In the genomic region with DNA sequence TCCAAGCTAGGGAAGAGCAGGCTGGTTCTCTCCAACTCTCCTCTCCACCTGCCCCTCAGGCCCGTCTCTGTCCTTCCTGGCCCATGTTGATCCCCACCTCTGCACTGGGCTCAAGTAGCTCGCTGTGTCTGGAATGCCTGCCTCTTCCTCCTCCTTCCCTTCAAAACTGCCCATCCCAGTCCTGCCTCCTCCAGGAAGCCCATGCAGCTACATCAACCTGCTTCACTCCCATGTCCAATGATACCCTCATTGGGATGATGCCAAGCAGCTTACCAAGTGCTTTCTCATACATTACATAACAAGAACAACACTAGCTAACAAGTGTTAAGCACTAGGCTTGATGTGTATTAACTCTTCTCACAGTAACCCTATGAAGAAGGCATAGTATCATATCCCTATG, we compare ENCODE assay signal across 16 cellular contexts. TPM values are rescaled to one million over a fixed set of nuclear protein-coding genes. Genes with fewer than 3 reads are reported as not detected.
DNase-seq lines count a peak whose midpoint lies in the region; ATAC-seq and TF ChIP-seq lines count a peak whose summit lies in the region.
"Had no signal": no experiment of that assay in that cellular context is flagged by ENCODE, and none has a peak within 500 bp of the region (broad histone marks: within the 10 kb centered on the region; RNA-seq: fewer than 3 reads in every experiment).

No MANE protein-coding gene starts in this region.

- H3K36me3 Mint-ChIP-seq in glutamatergic neuron (ENCODE audit: unreplicated experiment), result no peaks in the 10 kb centered on the region
- H3K36me3 Mint-ChIP-seq: CD4-positive, alpha-beta memory T cell had no signal

- DNase-seq in H7 (peak; percentile 32), PC-3 (no peak), glutamatergic neuron (no peak), sciatic nerve (ENCODE audit: low spot score) (peak; percentile 7), NK-92 (lab: John Stamatoyannopoulos, UW; ENCODE audit: unreplicated experiment) (no peak)
- DNase-seq: BE2C; CD4-positive, alpha-beta memory T cell; DMS79; IMR-90 had no signal

- H3K27me3 ChIP-seq in H7 (ENCODE audit: control insufficient read depth, insufficient read depth, low read length), result peaks cover 4% of the 10 kb centered on the region
- peaks cover 18% of the 10 kb centered on the region; the same call in 1 of the 2 replicates for H3K27me3 ChIP-seq in PC-3 (ENCODE audit: low read length)

- no peaks in the 10 kb centered on the region for H4K20me1 ChIP-seq in PC-3 (ENCODE audit: low read length)

- H3K9me2 ChIP-seq in PC-3 (replicated peaks; ENCODE audit: low read length), result no peaks in the 10 kb centered on the region

- no peaks in the 10 kb centered on the region for H3K79me2 ChIP-seq in PC-3 (ENCODE audit: low read length)

- peak overlapping the region; percentile 61 for H3K4me3 Mint-ChIP-seq in glutamatergic neuron (ENCODE audit: unreplicated experiment)
- H3K4me3 Mint-ChIP-seq: CD4-positive, alpha-beta memory T cell had no signal

- no peaks in the 10 kb centered on the region for H3K9me3 ChIP-seq in PC-3 (ENCODE audit: low read length)
- H3K9me3 ChIP-seq: A549, BE2C had no signal

- ATAC-seq in PC-3 (0 out of 2 replicates have a peak, but pooled peaks have one; percentile 9), sciatic nerve (no peak), GM21528 (IDR thresholded peaks at IDR 0.05; ENCODE audit: low FRiP score, unreplicated experiment) (no peak), GM21786 (IDR thresholded peaks at IDR 0.05; ENCODE audit: unreplicated experiment) (no peak)
- ATAC-seq: GM12878 had no signal

- H3K9me3 Mint-ChIP-seq in glutamatergic neuron (ENCODE audit: unreplicated experiment), result peaks cover 6% of the 10 kb centered on the region
- H3K9me3 Mint-ChIP-seq: CD4-positive, alpha-beta memory T cell had no signal

- BruUV-seq in PC-3 (replicated peaks; lab: Mats Ljungman, UMichigan), result no TSS peak

- CTCF ChIA-PET in PC-3 (lab: Charles Lee), result no interaction called here

- TF ChIP-seq CTCF in PC-3 (conservative IDR thresholded peaks at IDR 0.05; ENCODE audit: low read depth, low read length), result no peak
- no peak for TF ChIP-seq CTCF in glutamatergic neuron (IDR thresholded peaks at IDR 0.05; ENCODE audit: partially characterized antibody, unreplicated experiment)

- H3K36me3 ChIP-seq in H7 (replicated peaks; ENCODE audit: control insufficient read depth, insufficient read depth, low read length), result no peaks in the 10 kb centered on the region
- no peaks in the 10 kb centered on the region for H3K36me3 ChIP-seq in PC-3 (ENCODE audit: low read depth, low read length)
- H3K36me3 ChIP-seq: BE2C had no signal

- no peak overlapping the region for H3K9ac ChIP-seq in PC-3 (ENCODE audit: low read length)

- POLR2A ChIA-PET in PC-3 (lab: Charles Lee; ENCODE audit: unreplicated experiment), result no interaction called here

- no peak overlapping the region for H3K27ac Mint-ChIP-seq in glutamatergic neuron (ENCODE audit: unreplicated experiment)

- H3K27me3 Mint-ChIP-seq in glutamatergic neuron (ENCODE audit: unreplicated experiment), result peaks cover 10% of the 10 kb centered on the region

- no peak overlapping the region for H2AFZ ChIP-seq in PC-3 (ENCODE audit: low read length)

- H3K4me1 Mint-ChIP-seq in glutamatergic neuron (ENCODE audit: low read depth, unreplicated experiment), result peaks cover 14% of the 10 kb centered on the region

- H3K27ac ChIP-seq in PC-3 (ENCODE audit: low read length), result no peak overlapping the region
- H3K27ac ChIP-seq: A549, C4-2B had no signal

- H3F3A ChIP-seq in PC-3 (ENCODE audit: low read length, unreplicated experiment), result no peaks in the 10 kb centered on the region

- H3K4me1 ChIP-seq in PC-3 (ENCODE audit: insufficient read depth, low read length), result no peaks in the 10 kb centered on the region
- H3K4me1 ChIP-seq: A549, BE2C had no signal

- intact Hi-C loops in PC-3 (cut with micrococcal nuclease) (no loop called here), sciatic nerve (cut with DNase I) (no loop called here)

- H3K4me2 ChIP-seq in PC-3 (ENCODE audit: low read length), result no peak overlapping the region
- H3K4me2 ChIP-seq: A549 had no signal

- H3K4me3 ChIP-seq in H7 (ENCODE audit: insufficient read depth, low read depth, low read length) (no peak overlapping the region), PC-3 (ENCODE audit: low read length) (no peak overlapping the region)
- H3K4me3 ChIP-seq: A549, GM12878 had no signal

RNA-seq across cellular contexts. Expression of a gene that starts 8.2 kb away (rescaled TPM):
- total RNA-seq in H7 (2014; rRNA removed; shearing (Covaris generic)), result not detected in 2 replicates
- total RNA-seq in PC-3 (2014; rRNA removed) (not detected in 2 replicates), glutamatergic neuron (ENCODE audit: unreplicated experiment) (not detected), sciatic nerve (not detected)
- total RNA-seq: CD4-positive, alpha-beta memory T cell; G401; GM12878; HT-29; IMR-90 had no signal

RNA-seq across cellular contexts. Expression of a gene that starts 11.3 kb away (rescaled TPM):
- total RNA-seq in H7 (2014; rRNA removed; shearing (Covaris generic)), result 0.62 TPM in 1 of 2 replicates, not detected in the other
- total RNA-seq in PC-3 (2014; rRNA removed) (not detected in 2 replicates), glutamatergic neuron (ENCODE audit: unreplicated experiment) (not detected), sciatic nerve (not detected)
- total RNA-seq: CD4-positive, alpha-beta memory T cell; G401; GM12878; HT-29; IMR-90 had no signal

RNA-seq across cellular contexts. Expression of a gene that starts 31.5 kb away (rescaled TPM):
- total RNA-seq in H7 (2014; rRNA removed; shearing (Covaris generic)), result 0.74 TPM in 1 of 2 replicates, not detected in the other
- total RNA-seq in PC-3 (2014; rRNA removed) (not detected in 2 replicates), glutamatergic neuron (ENCODE audit: unreplicated experiment) (not detected), sciatic nerve (not detected)
- total RNA-seq: G401, HT-29, IMR-90 had no signal

RNA-seq across cellular contexts. Expression of a gene that starts 48.2 kb away (rescaled TPM):
- 47.3 and 48.5 TPM in 2 replicates for total RNA-seq in H7 (2014; rRNA removed; shearing (Covaris generic))
- total RNA-seq in PC-3 (2014; rRNA removed), result 55.5 and 75.0 TPM in 2 replicates
- total RNA-seq in glutamatergic neuron (ENCODE audit: unreplicated experiment), result 39.1 TPM
- total RNA-seq in sciatic nerve, result 20.8 TPM

RNA-seq across cellular contexts. Expression of a gene that starts 53.5 kb away (rescaled TPM):
- 24.7 and 25.0 TPM in 2 replicates for total RNA-seq in H7 (2014; rRNA removed; shearing (Covaris generic))
- total RNA-seq in PC-3 (2014; rRNA removed) (30.1 and 36.5 TPM in 2 replicates), glutamatergic neuron (ENCODE audit: unreplicated experiment) (38.1 TPM), sciatic nerve (23.6 TPM)

Comparison
In these comparisons a context has a peak if more than half of its experiments do, and no peak if none do; other contexts are left out.
1. DNase-seq: peak in H7 (single experiment) and sciatic nerve (single experiment); none in PC-3 (single experiment), glutamatergic neuron (single experiment) and NK-92 (single experiment).